ENCODE assay signal across 1 cellular context in the genomic region with DNA sequence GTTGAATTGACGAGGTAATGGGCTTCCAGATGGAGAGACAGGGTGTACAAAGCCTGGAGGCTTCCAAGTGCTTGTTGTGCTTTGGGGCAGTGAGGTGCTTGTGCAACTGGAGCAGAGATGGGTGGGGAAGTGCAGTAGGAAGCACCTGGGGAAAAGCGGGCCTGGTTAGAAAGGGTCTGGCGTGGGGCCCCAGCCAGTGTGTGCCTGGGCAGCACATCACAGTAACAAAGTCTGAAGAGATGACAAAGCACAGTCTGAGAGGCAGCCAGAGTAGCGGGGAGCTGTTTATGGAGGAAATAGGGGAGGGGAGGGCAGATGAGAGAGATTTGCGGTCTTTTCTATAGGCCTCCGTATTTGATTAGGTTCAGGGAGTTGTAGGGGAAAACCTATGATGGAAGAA.
TF ChIP-seq lines count a peak whose summit lies in the region.

No MANE protein-coding gene starts in this region.

TF ChIP-seq in K562, 482 proteins besides CTCF, POLR2A, EP300 and RAD21:
- TF ChIP-seq SRSF7 (optimal IDR thresholded peaks at IDR 0.05; ENCODE audit: low read depth, low read length) (no peak), EZH2 (IDR thresholded peaks at IDR 0.05; ENCODE audit: borderline replicate concordance, low read depth, low read length) (no peak), CREBBP (IDR thresholded peaks at IDR 0.05; ENCODE audit: low read depth, low read length) (no peak), RBM14 (IDR thresholded peaks at IDR 0.05; ENCODE audit: borderline replicate concordance, insufficient read depth, low read depth, low read length) (no peak), PHB2 (IDR thresholded peaks at IDR 0.05; ENCODE audit: low read depth) (no peak), MYC (IDR thresholded peaks at IDR 0.05; ENCODE audit: low read depth, low read length) (no peak), MYC (CRISPR knock-in tag; IDR thresholded peaks at IDR 0.05; ENCODE audit: borderline replicate concordance, low read depth) (no peak), MCM5 (IDR thresholded peaks at IDR 0.05; ENCODE audit: low read depth) (no peak), ZBTB17 (CRISPR knock-in tag; IDR thresholded peaks at IDR 0.05) (no peak), GTF2E2 (tag; IDR thresholded peaks at IDR 0.05) (no peak), POLR2G (IDR thresholded peaks at IDR 0.05; ENCODE audit: low read depth, low read length) (no peak), ESRRA (IDR thresholded peaks at IDR 0.05; ENCODE audit: borderline replicate concordance, low read depth) (no peak), JUNB (CRISPR knock-in tag; conservative IDR thresholded peaks at IDR 0.05) (no peak)
- TF ChIP-seq, protein P1, sequence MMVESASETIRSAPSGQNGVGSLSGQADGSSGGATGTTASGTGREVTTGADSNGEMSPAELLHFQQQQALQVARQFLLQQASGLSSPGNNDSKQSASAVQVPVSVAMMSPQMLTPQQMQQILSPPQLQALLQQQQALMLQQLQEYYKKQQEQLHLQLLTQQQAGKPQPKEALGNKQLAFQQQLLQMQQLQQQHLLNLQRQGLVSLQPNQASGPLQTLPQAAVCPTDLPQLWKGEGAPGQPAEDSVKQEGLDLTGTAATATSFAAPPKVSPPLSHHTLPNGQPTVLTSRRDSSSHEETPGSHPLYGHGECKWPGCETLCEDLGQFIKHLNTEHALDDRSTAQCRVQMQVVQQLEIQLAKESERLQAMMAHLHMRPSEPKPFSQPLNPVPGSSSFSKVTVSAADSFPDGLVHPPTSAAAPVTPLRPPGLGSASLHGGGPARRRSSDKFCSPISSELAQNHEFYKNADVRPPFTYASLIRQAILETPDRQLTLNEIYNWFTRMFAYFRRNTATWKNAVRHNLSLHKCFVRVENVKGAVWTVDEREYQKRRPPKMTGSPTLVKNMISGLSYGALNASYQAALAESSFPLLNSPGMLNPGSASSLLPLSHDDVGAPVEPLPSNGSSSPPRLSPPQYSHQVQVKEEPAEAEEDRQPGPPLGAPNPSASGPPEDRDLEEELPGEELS (CRISPR knock-in tag; IDR thresholded peaks at IDR 0.05; ENCODE audit: borderline replicate concordance): no peak
